Comparison of ENCODE assay signal across 8 cellular contexts in the genomic region with DNA sequence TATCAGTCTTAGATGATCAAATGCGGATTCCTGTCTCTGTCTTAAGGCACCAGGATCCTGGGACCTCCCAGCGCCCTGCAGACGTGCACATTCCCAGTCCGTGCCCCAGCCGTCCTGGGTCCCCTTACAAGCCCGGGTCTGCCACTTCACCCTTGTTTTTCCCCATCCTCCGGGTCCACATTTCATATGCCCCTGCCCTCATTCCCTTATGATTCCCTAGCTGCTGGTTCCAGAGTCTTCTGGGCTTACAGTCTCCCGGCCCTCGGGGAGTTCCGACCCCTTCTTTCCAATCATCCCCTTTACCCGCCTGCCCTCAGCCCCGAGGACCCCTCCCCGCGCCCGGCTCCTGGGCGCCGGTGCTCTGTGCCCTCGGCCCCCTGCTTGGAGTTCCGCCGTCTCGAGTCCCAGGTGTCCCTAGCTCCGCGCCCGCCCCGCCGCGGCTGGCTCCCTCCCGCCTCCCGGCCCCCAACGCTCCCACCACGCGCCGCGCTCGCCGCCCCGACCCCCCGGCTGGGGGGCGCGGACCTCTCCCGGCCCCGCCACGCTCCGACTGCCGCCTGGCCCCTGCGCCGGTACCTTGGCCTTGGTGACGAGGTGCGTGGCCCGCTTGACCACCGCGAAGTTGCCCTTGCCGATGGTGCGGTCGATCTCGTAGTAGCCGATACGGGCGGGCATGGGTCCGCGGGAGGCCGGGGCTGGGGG. TPM values are rescaled to one million over a fixed set of nuclear protein-coding genes. Genes with fewer than 3 reads are reported as not detected.
DNase-seq lines count a peak whose midpoint lies in the region; TF ChIP-seq lines count a peak whose summit lies in the region.

No MANE protein-coding gene starts in this region.

- peak overlapping the region; percentile 100 for H3K4me3 Mint-ChIP-seq in activated T-helper 1 cell treated with anti-CD3 and anti-CD28 coated beads, Interleukin-12 subunit alpha, Interleukin-12 subunit beta, Interleukin-2, Interleukin-4 antibody, amounts not matched to agents 30 ng/mL and 10 ng/mL and 1 ng/mL, durations not matched to agents 14 hours and 24 hours and 36 hours

- DNase-seq in DMS 273 (lab: John Stamatoyannopoulos, UW; ENCODE audit: unreplicated experiment) (peak; percentile 50), DMS 273 treated with DMSO at 0.1 percent for 48 hours (lab: John Stamatoyannopoulos, UW) (no peak), HEK293T (ENCODE audit: extremely low spot score) (peak; percentile 49), NCI-H1092 treated with DMSO at 0.1 percent for 48 hours (lab: John Stamatoyannopoulos, UW) (peak; percentile 62), fibroblast of pulmonary artery (ENCODE audit: low read depth) (no peak), NCI-H187 treated with DMSO at 0.1 percent for 48 hours (lab: John Stamatoyannopoulos, UW) (no peak)
- DNase-seq in activated T-helper 1 cell treated with anti-CD3 and anti-CD28 coated beads, Interleukin-12 subunit alpha, Interleukin-12 subunit beta, Interleukin-2, Interleukin-4 antibody, amounts not matched to agents 30 ng/mL and 10 ng/mL and 1 ng/mL, durations not matched to agents 14 hours and 24 hours and 36 hours (ENCODE audit: low spot score) = peak; percentile 21

- peaks cover 41% of the 10 kb centered on the region for H3K4me1 ChIP-seq in neuron (ENCODE audit: insufficient read depth, low read length)

- H3K36me3 Mint-ChIP-seq in activated T-helper 1 cell treated with anti-CD3 and anti-CD28 coated beads, Interleukin-12 subunit alpha, Interleukin-12 subunit beta, Interleukin-2, Interleukin-4 antibody, amounts not matched to agents 30 ng/mL and 10 ng/mL and 1 ng/mL, durations not matched to agents 14 hours and 24 hours and 36 hours (ENCODE audit: low read depth) = peaks cover 11% of the 10 kb centered on the region

- peak overlapping the region; percentile 24 for H2AFZ ChIP-seq in neuron (ENCODE audit: low read depth, low read length)

- intact Hi-C loops in activated T-helper 1 cell treated with anti-CD3 and anti-CD28 coated beads, Interleukin-12 subunit alpha, Interleukin-12 subunit beta, Interleukin-2, Interleukin-4 antibody, amounts not matched to agents 30 ng/mL and 10 ng/mL and 1 ng/mL, durations not matched to agents 14 hours and 24 hours and 36 hours (cut with micrococcal nuclease) = loop anchor here (1.0 to 2.0 kb wide), 4 partner anchors 75 to 325 kb away; a partner anchor contains a TSS

- no peaks in the 10 kb centered on the region for H3K9me3 ChIP-seq in neuron (ENCODE audit: low read length)

- H3K27me3 Mint-ChIP-seq in activated T-helper 1 cell treated with anti-CD3 and anti-CD28 coated beads, Interleukin-12 subunit alpha, Interleukin-12 subunit beta, Interleukin-2, Interleukin-4 antibody, amounts not matched to agents 30 ng/mL and 10 ng/mL and 1 ng/mL, durations not matched to agents 14 hours and 24 hours and 36 hours (ENCODE audit: insufficient read depth) = peaks cover 3% of the 10 kb centered on the region

- no peaks in the 10 kb centered on the region for H3K9me3 Mint-ChIP-seq in activated T-helper 1 cell treated with anti-CD3 and anti-CD28 coated beads, Interleukin-12 subunit alpha, Interleukin-12 subunit beta, Interleukin-2, Interleukin-4 antibody, amounts not matched to agents 30 ng/mL and 10 ng/mL and 1 ng/mL, durations not matched to agents 14 hours and 24 hours and 36 hours

- CTCF ChIA-PET in HEK293T (lab: Yijun Ruan, JAX) = interaction anchor here (0.6 to 1.3 kb wide), 2 partner anchors 201 to 307 kb away, joined by 5 read pairs; a partner anchor contains a TSS

- H3K36me3 ChIP-seq in neuron (ENCODE audit: insufficient read depth, low read length) = no peaks in the 10 kb centered on the region

- POLR2A ChIA-PET in HEK293T (lab: Yijun Ruan, JAX) = interaction anchor here (0.7 to 1.7 kb wide), 3 partner anchors 20 to 310 kb away, joined by 3 to 5 read pairs (median 4); a partner anchor contains a TSS

- peak overlapping the region; percentile 99 for H3K27ac Mint-ChIP-seq in activated T-helper 1 cell treated with anti-CD3 and anti-CD28 coated beads, Interleukin-12 subunit alpha, Interleukin-12 subunit beta, Interleukin-2, Interleukin-4 antibody, amounts not matched to agents 30 ng/mL and 10 ng/mL and 1 ng/mL, durations not matched to agents 14 hours and 24 hours and 36 hours

- no peak for TF ChIP-seq CTCF in fibroblast of pulmonary artery (IDR thresholded peaks at IDR 0.05; ENCODE audit: low read length, missing control alignments)

- peaks cover 58% of the 10 kb centered on the region for H3K4me1 Mint-ChIP-seq in activated T-helper 1 cell treated with anti-CD3 and anti-CD28 coated beads, Interleukin-12 subunit alpha, Interleukin-12 subunit beta, Interleukin-2, Interleukin-4 antibody, amounts not matched to agents 30 ng/mL and 10 ng/mL and 1 ng/mL, durations not matched to agents 14 hours and 24 hours and 36 hours (ENCODE audit: low read depth)

- H3K4me3 ChIP-seq in fibroblast of pulmonary artery (replicated peaks; ENCODE audit: low read depth, low read length) (peak overlapping the region; percentile 82), neuron (ENCODE audit: low read length) (peak overlapping the region; percentile 70)

- no peaks in the 10 kb centered on the region for H3K27me3 ChIP-seq in neuron (ENCODE audit: insufficient read depth, low read length)

TF ChIP-seq in HEK293T, 16 proteins besides CTCF, POLR2A, EP300 and RAD21:
- TF ChIP-seq SUZ12 (IDR thresholded peaks at IDR 0.05) = no peak

RNA-seq across cellular contexts. Expression of a gene that starts 0.5 kb away (rescaled TPM):
- total RNA-seq in activated T-helper 1 cell treated with anti-CD3 and anti-CD28 coated beads, Interleukin-12 subunit alpha, Interleukin-12 subunit beta, Interleukin-2, Interleukin-4 antibody, amounts not matched to agents 30 ng/mL and 10 ng/mL and 1 ng/mL, durations not matched to agents 14 hours and 24 hours and 36 hours = 49.9 and 54.2 TPM in 2 replicates

RNA-seq across cellular contexts. Expression of a gene that starts 46.4 kb away (rescaled TPM):
- total RNA-seq in activated T-helper 1 cell treated with anti-CD3 and anti-CD28 coated beads, Interleukin-12 subunit alpha, Interleukin-12 subunit beta, Interleukin-2, Interleukin-4 antibody, amounts not matched to agents 30 ng/mL and 10 ng/mL and 1 ng/mL, durations not matched to agents 14 hours and 24 hours and 36 hours = 71.8 and 83.6 TPM in 2 replicates

Comparison
In these comparisons a context has a peak if more than half of its experiments do, and no peak if none do; other contexts are left out.
1. DNase-seq: peak in DMS 273 (single experiment), HEK293T (single experiment), NCI-H1092 treated with DMSO at 0.1 percent for 48 hours (single experiment) and activated T-helper 1 cell treated with anti-CD3 and anti-CD28 coated beads, Interleukin-12 subunit alpha, Interleukin-12 subunit beta, Interleukin-2, Interleukin-4 antibody, amounts not matched to agents 30 ng/mL and 10 ng/mL and 1 ng/mL, durations not matched to agents 14 hours and 24 hours and 36 hours (single experiment); none in DMS 273 treated with DMSO at 0.1 percent for 48 hours (single experiment), fibroblast of pulmonary artery (single experiment) and NCI-H187 treated with DMSO at 0.1 percent for 48 hours (single experiment).